ENCODE assay signal across 2 cellular contexts in the genomic region with DNA sequence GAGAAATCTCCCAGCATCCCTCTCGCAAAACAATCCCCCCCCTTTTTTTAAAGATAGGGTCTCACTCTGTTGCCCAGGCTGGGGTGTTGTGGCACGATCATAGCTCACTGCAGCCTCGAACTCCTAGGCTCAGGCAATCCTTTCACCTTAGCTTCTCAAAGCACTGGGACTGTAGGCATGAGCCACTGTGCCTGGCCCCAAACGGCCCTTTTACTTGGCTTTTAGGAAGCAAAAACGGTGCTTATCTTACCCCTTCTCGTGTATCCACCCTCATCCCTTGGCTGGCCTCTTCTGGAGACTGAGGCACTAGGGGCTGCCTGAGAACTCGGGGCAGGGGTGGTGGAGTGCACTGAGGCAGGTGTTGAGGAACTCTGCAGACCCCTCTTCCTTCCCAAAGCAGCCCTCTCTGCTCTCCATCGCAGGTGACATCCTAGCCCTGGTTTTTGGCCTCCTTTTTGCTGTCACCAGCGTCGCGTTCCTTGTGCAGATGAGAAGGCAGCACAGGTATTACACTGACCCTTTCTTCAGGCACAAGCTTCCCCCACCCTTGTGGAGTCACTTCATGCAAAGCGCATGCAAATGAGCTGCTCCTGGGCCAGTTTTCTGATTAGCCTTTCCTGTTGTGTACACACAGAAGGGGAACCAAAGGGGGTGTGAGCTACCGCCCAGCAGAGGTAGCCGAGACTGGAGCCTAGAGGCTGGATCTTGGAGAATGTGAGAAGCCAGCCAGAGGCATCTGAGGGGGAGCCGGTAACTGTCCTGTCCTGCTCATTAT.
TF ChIP-seq lines count a peak whose summit lies in the region.

No MANE protein-coding gene starts in this region.

TF ChIP-seq in HCT116, 20 proteins besides CTCF, POLR2A, EP300 and RAD21:
- TF ChIP-seq EGR1 (IDR thresholded peaks at IDR 0.05; ENCODE audit: low read depth) (no peak), CBX3 (IDR thresholded peaks at IDR 0.05; ENCODE audit: low read depth) (no peak), EZH2phosphoT487 (IDR thresholded peaks at IDR 0.05; ENCODE audit: borderline replicate concordance) (no peak), ZFX (IDR thresholded peaks at IDR 0.05) (no peak), ZNF274 (IDR thresholded peaks at IDR 0.05; ENCODE audit: low read depth, low read length) (no peak), CEBPB (IDR thresholded peaks at IDR 0.05; ENCODE audit: low read depth) (no peak), TCF7L2 (IDR thresholded peaks at IDR 0.05; ENCODE audit: borderline replicate concordance, extremely low read depth, insufficient read depth, insufficient read length) (no peak), EZH2 (IDR thresholded peaks at IDR 0.05) (no peak), POLR2AphosphoS5 (IDR thresholded peaks at IDR 0.05; ENCODE audit: low read depth, low read length) (no peak), YY1 (IDR thresholded peaks at IDR 0.05; ENCODE audit: extremely low read depth, insufficient replicate concordance, low read depth, low read length) (no peak), SIN3A (IDR thresholded peaks at IDR 0.05; ENCODE audit: low read depth) (no peak), SRF (IDR thresholded peaks at IDR 0.05; ENCODE audit: low read depth) (no peak), JUND (IDR thresholded peaks at IDR 0.05) (no peak), FOSL1 (IDR thresholded peaks at IDR 0.05; ENCODE audit: low read depth) (no peak)
- TF ChIP-seq, protein P1, sequence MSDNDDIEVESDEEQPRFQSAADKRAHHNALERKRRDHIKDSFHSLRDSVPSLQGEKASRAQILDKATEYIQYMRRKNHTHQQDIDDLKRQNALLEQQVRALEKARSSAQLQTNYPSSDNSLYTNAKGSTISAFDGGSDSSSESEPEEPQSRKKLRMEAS (IDR thresholded peaks at IDR 0.05), result no peak
- TF ChIP-seq, protein P2, sequence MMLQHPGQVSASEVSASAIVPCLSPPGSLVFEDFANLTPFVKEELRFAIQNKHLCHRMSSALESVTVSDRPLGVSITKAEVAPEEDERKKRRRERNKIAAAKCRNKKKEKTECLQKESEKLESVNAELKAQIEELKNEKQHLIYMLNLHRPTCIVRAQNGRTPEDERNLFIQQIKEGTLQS (IDR thresholded peaks at IDR 0.05), result no peak
- TF ChIP-seq, protein P3, sequence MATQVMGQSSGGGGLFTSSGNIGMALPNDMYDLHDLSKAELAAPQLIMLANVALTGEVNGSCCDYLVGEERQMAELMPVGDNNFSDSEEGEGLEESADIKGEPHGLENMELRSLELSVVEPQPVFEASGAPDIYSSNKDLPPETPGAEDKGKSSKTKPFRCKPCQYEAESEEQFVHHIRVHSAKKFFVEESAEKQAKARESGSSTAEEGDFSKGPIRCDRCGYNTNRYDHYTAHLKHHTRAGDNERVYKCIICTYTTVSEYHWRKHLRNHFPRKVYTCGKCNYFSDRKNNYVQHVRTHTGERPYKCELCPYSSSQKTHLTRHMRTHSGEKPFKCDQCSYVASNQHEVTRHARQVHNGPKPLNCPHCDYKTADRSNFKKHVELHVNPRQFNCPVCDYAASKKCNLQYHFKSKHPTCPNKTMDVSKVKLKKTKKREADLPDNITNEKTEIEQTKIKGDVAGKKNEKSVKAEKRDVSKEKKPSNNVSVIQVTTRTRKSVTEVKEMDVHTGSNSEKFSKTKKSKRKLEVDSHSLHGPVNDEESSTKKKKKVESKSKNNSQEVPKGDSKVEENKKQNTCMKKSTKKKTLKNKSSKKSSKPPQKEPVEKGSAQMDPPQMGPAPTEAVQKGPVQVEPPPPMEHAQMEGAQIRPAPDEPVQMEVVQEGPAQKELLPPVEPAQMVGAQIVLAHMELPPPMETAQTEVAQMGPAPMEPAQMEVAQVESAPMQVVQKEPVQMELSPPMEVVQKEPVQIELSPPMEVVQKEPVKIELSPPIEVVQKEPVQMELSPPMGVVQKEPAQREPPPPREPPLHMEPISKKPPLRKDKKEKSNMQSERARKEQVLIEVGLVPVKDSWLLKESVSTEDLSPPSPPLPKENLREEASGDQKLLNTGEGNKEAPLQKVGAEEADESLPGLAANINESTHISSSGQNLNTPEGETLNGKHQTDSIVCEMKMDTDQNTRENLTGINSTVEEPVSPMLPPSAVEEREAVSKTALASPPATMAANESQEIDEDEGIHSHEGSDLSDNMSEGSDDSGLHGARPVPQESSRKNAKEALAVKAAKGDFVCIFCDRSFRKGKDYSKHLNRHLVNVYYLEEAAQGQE (IDR thresholded peaks at IDR 0.05; ENCODE audit: low read depth), result no peak

TF ChIP-seq in SK-N-SH, 30 proteins besides CTCF, POLR2A, EP300 and RAD21:
- TF ChIP-seq, protein P4, sequence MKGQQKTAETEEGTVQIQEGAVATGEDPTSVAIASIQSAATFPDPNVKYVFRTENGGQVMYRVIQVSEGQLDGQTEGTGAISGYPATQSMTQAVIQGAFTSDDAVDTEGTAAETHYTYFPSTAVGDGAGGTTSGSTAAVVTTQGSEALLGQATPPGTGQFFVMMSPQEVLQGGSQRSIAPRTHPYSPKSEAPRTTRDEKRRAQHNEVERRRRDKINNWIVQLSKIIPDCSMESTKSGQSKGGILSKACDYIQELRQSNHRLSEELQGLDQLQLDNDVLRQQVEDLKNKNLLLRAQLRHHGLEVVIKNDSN (IDR thresholded peaks at IDR 0.05; ENCODE audit: borderline replicate concordance, low read depth), result no peak
- peak; percentile 55; the same call in 1 of the 2 replicates for TF ChIP-seq POLR2AphosphoS5 (IDR thresholded peaks at IDR 0.05; ENCODE audit: low read depth, low read length)
